2 cellular contexts compared by ENCODE assay signal in genomic region chr2:28871620-28872019, GRCh38.
TF ChIP-seq lines count a peak whose summit lies in the region.

No MANE protein-coding gene starts in this region.

TF ChIP-seq in HepG2, 621 proteins besides CTCF, POLR2A, EP300 and RAD21:
- TF ChIP-seq HNF4G (IDR thresholded peaks at IDR 0.05; ENCODE audit: borderline replicate concordance, low read depth, low read length) (0 out of 2 replicates have a peak, but pooled peaks have one; percentile 15), HNF4G (CRISPR knock-in tag; IDR thresholded peaks at IDR 0.05; ENCODE audit: borderline replicate concordance, low read depth) (no peak), HNF4A (CRISPR knock-in tag; IDR thresholded peaks at IDR 0.05) (peak; percentile 78), SAP130 (CRISPR knock-in tag; IDR thresholded peaks at IDR 0.05; ENCODE audit: low read depth) (peak; percentile 27; the same call in 1 of the 2 replicates), ZNF724P (CRISPR knock-in tag; IDR thresholded peaks at IDR 0.05; ENCODE audit: borderline replicate concordance) (peak; percentile 95), HNRNPK (IDR thresholded peaks at IDR 0.05; ENCODE audit: low read depth, low read length, poor library complexity, severe bottlenecking) (no peak), SUZ12 (IDR thresholded peaks at IDR 0.05; ENCODE audit: low read depth, low read length) (no peak), TARDBP (CRISPR knock-in tag; IDR thresholded peaks at IDR 0.05) (no peak), ZBTB39 (CRISPR knock-in tag; IDR thresholded peaks at IDR 0.05) (no peak)
- TF ChIP-seq, protein P1, sequence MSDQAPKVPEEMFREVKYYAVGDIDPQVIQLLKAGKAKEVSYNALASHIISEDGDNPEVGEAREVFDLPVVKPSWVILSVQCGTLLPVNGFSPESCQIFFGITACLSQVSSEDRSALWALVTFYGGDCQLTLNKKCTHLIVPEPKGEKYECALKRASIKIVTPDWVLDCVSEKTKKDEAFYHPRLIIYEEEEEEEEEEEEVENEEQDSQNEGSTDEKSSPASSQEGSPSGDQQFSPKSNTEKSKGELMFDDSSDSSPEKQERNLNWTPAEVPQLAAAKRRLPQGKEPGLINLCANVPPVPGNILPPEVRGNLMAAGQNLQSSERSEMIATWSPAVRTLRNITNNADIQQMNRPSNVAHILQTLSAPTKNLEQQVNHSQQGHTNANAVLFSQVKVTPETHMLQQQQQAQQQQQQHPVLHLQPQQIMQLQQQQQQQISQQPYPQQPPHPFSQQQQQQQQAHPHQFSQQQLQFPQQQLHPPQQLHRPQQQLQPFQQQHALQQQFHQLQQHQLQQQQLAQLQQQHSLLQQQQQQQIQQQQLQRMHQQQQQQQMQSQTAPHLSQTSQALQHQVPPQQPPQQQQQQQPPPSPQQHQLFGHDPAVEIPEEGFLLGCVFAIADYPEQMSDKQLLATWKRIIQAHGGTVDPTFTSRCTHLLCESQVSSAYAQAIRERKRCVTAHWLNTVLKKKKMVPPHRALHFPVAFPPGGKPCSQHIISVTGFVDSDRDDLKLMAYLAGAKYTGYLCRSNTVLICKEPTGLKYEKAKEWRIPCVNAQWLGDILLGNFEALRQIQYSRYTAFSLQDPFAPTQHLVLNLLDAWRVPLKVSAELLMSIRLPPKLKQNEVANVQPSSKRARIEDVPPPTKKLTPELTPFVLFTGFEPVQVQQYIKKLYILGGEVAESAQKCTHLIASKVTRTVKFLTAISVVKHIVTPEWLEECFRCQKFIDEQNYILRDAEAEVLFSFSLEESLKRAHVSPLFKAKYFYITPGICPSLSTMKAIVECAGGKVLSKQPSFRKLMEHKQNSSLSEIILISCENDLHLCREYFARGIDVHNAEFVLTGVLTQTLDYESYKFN (CRISPR knock-in tag; conservative IDR thresholded peaks at IDR 0.05), result 0 out of 2 replicates have a peak, but pooled peaks have one; percentile 18
- TF ChIP-seq, protein P2, sequence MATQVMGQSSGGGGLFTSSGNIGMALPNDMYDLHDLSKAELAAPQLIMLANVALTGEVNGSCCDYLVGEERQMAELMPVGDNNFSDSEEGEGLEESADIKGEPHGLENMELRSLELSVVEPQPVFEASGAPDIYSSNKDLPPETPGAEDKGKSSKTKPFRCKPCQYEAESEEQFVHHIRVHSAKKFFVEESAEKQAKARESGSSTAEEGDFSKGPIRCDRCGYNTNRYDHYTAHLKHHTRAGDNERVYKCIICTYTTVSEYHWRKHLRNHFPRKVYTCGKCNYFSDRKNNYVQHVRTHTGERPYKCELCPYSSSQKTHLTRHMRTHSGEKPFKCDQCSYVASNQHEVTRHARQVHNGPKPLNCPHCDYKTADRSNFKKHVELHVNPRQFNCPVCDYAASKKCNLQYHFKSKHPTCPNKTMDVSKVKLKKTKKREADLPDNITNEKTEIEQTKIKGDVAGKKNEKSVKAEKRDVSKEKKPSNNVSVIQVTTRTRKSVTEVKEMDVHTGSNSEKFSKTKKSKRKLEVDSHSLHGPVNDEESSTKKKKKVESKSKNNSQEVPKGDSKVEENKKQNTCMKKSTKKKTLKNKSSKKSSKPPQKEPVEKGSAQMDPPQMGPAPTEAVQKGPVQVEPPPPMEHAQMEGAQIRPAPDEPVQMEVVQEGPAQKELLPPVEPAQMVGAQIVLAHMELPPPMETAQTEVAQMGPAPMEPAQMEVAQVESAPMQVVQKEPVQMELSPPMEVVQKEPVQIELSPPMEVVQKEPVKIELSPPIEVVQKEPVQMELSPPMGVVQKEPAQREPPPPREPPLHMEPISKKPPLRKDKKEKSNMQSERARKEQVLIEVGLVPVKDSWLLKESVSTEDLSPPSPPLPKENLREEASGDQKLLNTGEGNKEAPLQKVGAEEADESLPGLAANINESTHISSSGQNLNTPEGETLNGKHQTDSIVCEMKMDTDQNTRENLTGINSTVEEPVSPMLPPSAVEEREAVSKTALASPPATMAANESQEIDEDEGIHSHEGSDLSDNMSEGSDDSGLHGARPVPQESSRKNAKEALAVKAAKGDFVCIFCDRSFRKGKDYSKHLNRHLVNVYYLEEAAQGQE (IDR thresholded peaks at IDR 0.05; ENCODE audit: borderline replicate concordance in 1 of 2, low read depth in 1 of 2, low read length in 2 of 2), result no peak
TF ChIP-seq in HepG2: peak in this region for 5.

TF ChIP-seq in K562, 482 proteins besides CTCF, POLR2A, EP300 and RAD21:
- TF ChIP-seq MED1 (CRISPR knock-in tag; IDR thresholded peaks at IDR 0.05; ENCODE audit: borderline replicate concordance), result no peak
- no peak for TF ChIP-seq RBFOX2 (IDR thresholded peaks at IDR 0.05; ENCODE audit: low read depth, low read length)
- no peak for TF ChIP-seq TAL1 (IDR thresholded peaks at IDR 0.05)
- TF ChIP-seq ZNF507 (tag; conservative IDR thresholded peaks at IDR 0.05), result no peak
- no peak for TF ChIP-seq CREM (IDR thresholded peaks at IDR 0.05; ENCODE audit: low read depth)
- TF ChIP-seq SMARCC2 (IDR thresholded peaks at IDR 0.05; ENCODE audit: low read depth), result no peak
- no peak for TF ChIP-seq CCAR2 (IDR thresholded peaks at IDR 0.05; ENCODE audit: low read depth, low read length)
- TF ChIP-seq ZNF263 (CRISPR knock-in tag; IDR thresholded peaks at IDR 0.05; ENCODE audit: borderline replicate concordance), result no peak
